Comparison of ENCODE assay signal across 10 cellular contexts in the genomic region with DNA sequence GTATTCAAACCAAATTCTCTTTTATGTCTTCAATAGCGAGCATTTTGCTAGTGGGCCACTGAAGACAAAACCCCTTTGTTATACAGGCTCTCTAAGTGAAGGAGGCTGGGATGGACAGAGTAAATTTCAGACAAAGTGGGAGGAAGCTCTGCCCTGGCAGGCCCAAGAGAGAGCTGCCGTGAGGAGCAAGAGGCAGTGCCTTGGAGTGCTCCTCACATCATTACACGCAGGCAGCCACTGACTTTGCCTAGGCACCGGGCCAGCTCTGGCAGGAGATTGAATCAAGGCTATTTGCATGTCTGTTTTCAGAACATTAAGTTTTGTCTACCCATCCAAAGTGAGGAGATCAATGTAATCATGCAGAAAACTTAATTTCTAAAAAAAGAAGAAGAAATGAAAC.
A peak's percentile ranks its signal among the peaks of the same experiment; 100 is the strongest.
DNase-seq lines count a peak whose midpoint lies in the region; ATAC-seq and TF ChIP-seq lines count a peak whose summit lies in the region.
"Had no signal": no experiment of that assay in that cellular context is flagged by ENCODE, and none has a peak within 500 bp of the region (broad histone marks: within the 10 kb centered on the region; RNA-seq: fewer than 3 reads in every experiment).

No MANE protein-coding gene starts in this region.

- no peaks in the 10 kb centered on the region for H3K36me3 ChIP-seq in breast epithelium
- H3K36me3 ChIP-seq in mucosa of descending colon (ENCODE audit: low read depth) = no peaks in the 10 kb centered on the region
- H3K36me3 ChIP-seq in smooth muscle cell (ENCODE audit: low read depth) = no peaks in the 10 kb centered on the region

- H3K36me3 Mint-ChIP-seq in mesothelial cell of epicardium = no peaks in the 10 kb centered on the region
- H3K36me3 Mint-ChIP-seq in activated CD8-positive, alpha-beta T cell treated with anti-CD3 and anti-CD28 coated beads for 36 hours (ENCODE audit: low read depth) = no peaks in the 10 kb centered on the region
- H3K36me3 Mint-ChIP-seq: activated naive CD8-positive, alpha-beta T cell; natural killer cell treated with Interleukin-12 subunit alpha and Interleukin-12 subunit beta and Interleukin-15 and Interleukin-18, amount 100 ng/mL, for 72 hours had no signal

- no peaks in the 10 kb centered on the region for H3K9me3 Mint-ChIP-seq in mesothelial cell of epicardium
- no peaks in the 10 kb centered on the region for H3K9me3 Mint-ChIP-seq in activated CD8-positive, alpha-beta T cell treated with anti-CD3 and anti-CD28 coated beads for 36 hours
- H3K9me3 Mint-ChIP-seq: natural killer cell treated with Interleukin-12 subunit alpha and Interleukin-12 subunit beta and Interleukin-15 and Interleukin-18, amount 100 ng/mL, for 72 hours had no signal

- intact Hi-C loops in breast epithelium (cut with DNase I; ENCODE audit: low total_unique reads) = no loop called here
- intact Hi-C loops in mucosa of descending colon (cut with DNase I, micrococcal nuclease) = no loop called here
- intact Hi-C loops in activated CD8-positive, alpha-beta T cell treated with anti-CD3 and anti-CD28 coated beads for 36 hours (cut with micrococcal nuclease) = no loop called here

- no peak for TF ChIP-seq CTCF in breast epithelium (IDR thresholded peaks at IDR 0.05)
- TF ChIP-seq CTCF in mucosa of descending colon (IDR thresholded peaks at IDR 0.05) = no peak
- TF ChIP-seq CTCF in mesothelial cell of epicardium (IDR thresholded peaks at IDR 0.05; ENCODE audit: unreplicated experiment) = no peak
- no peak for TF ChIP-seq CTCF in smooth muscle cell (IDR thresholded peaks at IDR 0.05; ENCODE audit: borderline replicate concordance, insufficient read depth, poor library complexity, severe bottlenecking)
- TF ChIP-seq CTCF in activated CD8-positive, alpha-beta T cell treated with anti-CD3 and anti-CD28 coated beads for 36 hours (IDR thresholded peaks at IDR 0.05) = no peak

- H2AFZ ChIP-seq in smooth muscle cell (ENCODE audit: low read depth) = no peak overlapping the region

- H3K27ac ChIP-seq in breast epithelium (peak overlapping the region; percentile 86 to 92), smooth muscle cell (ENCODE audit: low read depth) (no peak overlapping the region)

- H3K4me3 ChIP-seq in breast epithelium (no peak overlapping the region), mucosa of descending colon (no peak overlapping the region), smooth muscle cell (no peak overlapping the region)

- no peak overlapping the region for H3K27ac Mint-ChIP-seq in mesothelial cell of epicardium
- H3K27ac Mint-ChIP-seq in activated CD8-positive, alpha-beta T cell treated with anti-CD3 and anti-CD28 coated beads for 36 hours = no peak overlapping the region
- H3K27ac Mint-ChIP-seq: activated naive CD8-positive, alpha-beta T cell; natural killer cell treated with Interleukin-12 subunit alpha and Interleukin-12 subunit beta and Interleukin-15 and Interleukin-18, amount 100 ng/mL, for 72 hours had no signal

- TF ChIP-seq POLR2A in breast epithelium (IDR thresholded peaks at IDR 0.05) = no peak

- H3F3A ChIP-seq in smooth muscle cell (ENCODE audit: low read depth) = no peaks in the 10 kb centered on the region

- H3K4me3 Mint-ChIP-seq in mesothelial cell of epicardium = no peak overlapping the region
- H3K4me3 Mint-ChIP-seq in activated CD8-positive, alpha-beta T cell treated with anti-CD3 and anti-CD28 coated beads for 36 hours = no peak overlapping the region
- H3K4me3 Mint-ChIP-seq: activated naive CD8-positive, alpha-beta T cell; natural killer cell treated with Interleukin-12 subunit alpha and Interleukin-12 subunit beta and Interleukin-15 and Interleukin-18, amount 100 ng/mL, for 72 hours had no signal

- DNase-seq in breast epithelium (ENCODE audit: low spot score in 2 of 2) (peak; percentile 83 to 85), mucosa of descending colon (peak; percentile 64 to 70 (median 64)), mesothelial cell of epicardium (ENCODE audit: low spot score in 2 of 2, unreplicated experiment in 2 of 2) (no peak), smooth muscle cell (lab: John Stamatoyannopoulos, UW; ENCODE audit: unreplicated experiment) (no peak)
- no peak for DNase-seq in activated CD4-positive, CD25-positive, alpha-beta regulatory T cell (lab: John Stamatoyannopoulos, UW)
- DNase-seq in activated CD8-positive, alpha-beta T cell treated with anti-CD3 and anti-CD28 coated beads for 36 hours = no peak

- CTCF ChIA-PET in activated CD8-positive, alpha-beta T cell treated with anti-CD3 and anti-CD28 coated beads for 36 hours (lab: Charles Lee) = interaction anchor here (1.5 to 1.7 kb wide), 2 partner anchors 8 to 330 kb away, joined by 4 to 7 read pairs; no protein-coding TSS in a partner anchor

- peaks cover 19% of the 10 kb centered on the region for H3K4me1 Mint-ChIP-seq in mesothelial cell of epicardium
- H3K4me1 Mint-ChIP-seq in activated CD8-positive, alpha-beta T cell treated with anti-CD3 and anti-CD28 coated beads for 36 hours (ENCODE audit: low read depth) = no peaks in the 10 kb centered on the region

- no peaks in the 10 kb centered on the region for H3K27me3 ChIP-seq in breast epithelium
- no peaks in the 10 kb centered on the region for H3K27me3 ChIP-seq in smooth muscle cell (ENCODE audit: low read depth)

- ATAC-seq in GM18498 (IDR thresholded peaks at IDR 0.05; ENCODE audit: unreplicated experiment) = peak; percentile 67
- peak; percentile 61 for ATAC-seq in HG02798 (IDR thresholded peaks at IDR 0.05; ENCODE audit: poor library complexity, unreplicated experiment)
- no peak for ATAC-seq in mucosa of descending colon
- no peak for ATAC-seq in activated CD8-positive, alpha-beta T cell treated with anti-CD3 and anti-CD28 coated beads for 36 hours

- POLR2A ChIA-PET in activated CD8-positive, alpha-beta T cell treated with anti-CD3 and anti-CD28 coated beads for 36 hours (lab: Charles Lee) = no interaction called here

- H3K4me1 ChIP-seq in breast epithelium = no peaks in the 10 kb centered on the region
- H3K4me1 ChIP-seq in mucosa of descending colon (ENCODE audit: low read depth) = no peaks in the 10 kb centered on the region
- peaks cover 4% of the 10 kb centered on the region for H3K4me1 ChIP-seq in smooth muscle cell (ENCODE audit: low read depth)

- H3K9ac ChIP-seq in smooth muscle cell (ENCODE audit: low read depth) = no peak overlapping the region

- H3K27me3 Mint-ChIP-seq in mesothelial cell of epicardium (ENCODE audit: low read depth) = no peaks in the 10 kb centered on the region
- H3K27me3 Mint-ChIP-seq in activated CD8-positive, alpha-beta T cell treated with anti-CD3 and anti-CD28 coated beads for 36 hours = no peaks in the 10 kb centered on the region
- H3K27me3 Mint-ChIP-seq: activated naive CD8-positive, alpha-beta T cell had no signal

- H4K20me1 ChIP-seq in smooth muscle cell (ENCODE audit: low read depth) = no peaks in the 10 kb centered on the region

- no peak overlapping the region for H3K4me2 ChIP-seq in smooth muscle cell

- no peaks in the 10 kb centered on the region for H3K9me3 ChIP-seq in breast epithelium
- no peaks in the 10 kb centered on the region for H3K9me3 ChIP-seq in mucosa of descending colon
- H3K9me3 ChIP-seq in smooth muscle cell (replicated peaks; ENCODE audit: low read depth) = no peaks in the 10 kb centered on the region

- H3K79me2 ChIP-seq in smooth muscle cell (ENCODE audit: low read depth) = no peaks in the 10 kb centered on the region

- WGBS in smooth muscle cell (ENCODE audit: low lambda C conversion rate) = 83% methylated on average over 4 of the region's 4 CpGs

Comparison
In these comparisons a context has a peak if more than half of its experiments do, and no peak if none do; other contexts are left out.
1. ATAC-seq: peak in GM18498 (single experiment) and HG02798 (single experiment); none in mucosa of descending colon (single experiment) and activated CD8-positive, alpha-beta T cell treated with anti-CD3 and anti-CD28 coated beads for 36 hours (single experiment).
2. DNase-seq: peak in breast epithelium (2 of 2) and mucosa of descending colon (3 of 3); none in activated CD4-positive, CD25-positive, alpha-beta regulatory T cell (0 of 4), mesothelial cell of epicardium (0 of 2), smooth muscle cell (single experiment) and activated CD8-positive, alpha-beta T cell treated with anti-CD3 and anti-CD28 coated beads for 36 hours (single experiment).